In genomic region chr12:121781751-121782615, GRCh38 we compare ENCODE assay signal across 8 cellular contexts. TPM values are rescaled to one million over a fixed set of nuclear protein-coding genes. Genes with fewer than 3 reads are reported as not detected.
A peak's percentile ranks its signal among the peaks of the same experiment; 100 is the strongest.
DNase-seq lines count a peak whose midpoint lies in the region; ATAC-seq, FAIRE-seq and TF ChIP-seq lines count a peak whose summit lies in the region.

No MANE protein-coding gene starts in this region.

- dilution Hi-C loops in keratinocyte (cut with MboI; ENCODE audit: extremely low pct_ligation_motif_present, low sequenced_read_pairs) = no loop called here

- FAIRE-seq in keratinocyte (lab: Jason Lieb, UNC) = peak; percentile 5

- H3K9me1 ChIP-seq in keratinocyte (ENCODE audit: control insufficient read depth, extremely low read depth, insufficient read depth, low read length) = no peaks in the 10 kb centered on the region

- peak overlapping the region; percentile 26 to 78 (median 68); a peak in 21 of 22 replicates for H3K9ac ChIP-seq in BLaER1 treated with 17β-estradiol and CSF1 and Interleukin-3, amounts not matched to agents 10 nM and 100 nM
- peak overlapping the region; percentile 24 for H3K9ac ChIP-seq in keratinocyte (ENCODE audit: control insufficient read depth, extremely low read depth, insufficient read depth, low read length)

- ATAC-seq in GM19455 (IDR thresholded peaks at IDR 0.05; ENCODE audit: unreplicated experiment) (peak; percentile 49), upper lobe of right lung (no peak)

- no peak for TF ChIP-seq CTCF in keratinocyte (optimal IDR thresholded peaks at IDR 0.05 in 1 of 3, IDR thresholded peaks at IDR 0.05 in 1 of 3, conservative IDR thresholded peaks at IDR 0.05 in 1 of 3; ENCODE audit: extremely low read depth in 1 of 3, insufficient read depth in 2 of 3, low read length in 3 of 3)
- TF ChIP-seq CTCF in upper lobe of right lung (IDR thresholded peaks at IDR 0.05) = no peak

- H3K27me3 ChIP-seq in BLaER1 treated with 17β-estradiol and CSF1 and Interleukin-3, amounts not matched to agents 10 nM and 100 nM = no peaks in the 10 kb centered on the region
- H3K27me3 ChIP-seq in keratinocyte (ENCODE audit: control insufficient read depth, extremely low read depth, insufficient read depth, low read length) = no peaks in the 10 kb centered on the region
- H3K27me3 ChIP-seq in upper lobe of right lung = no peaks in the 10 kb centered on the region

- H4K20me1 ChIP-seq in BLaER1 treated with 17β-estradiol and CSF1 and Interleukin-3, amounts not matched to agents 10 nM and 100 nM = peaks cover 9 to 56% (median 20%) of the 10 kb centered on the region in 11 experiments; a peak in 18 of 22 replicates
- H4K20me1 ChIP-seq in keratinocyte (ENCODE audit: control insufficient read depth, extremely low read depth, insufficient read depth, low read length) = no peaks in the 10 kb centered on the region

- DNase-seq in LHCN-M2 (ENCODE audit: low read depth) = peak; percentile 63
- peak; percentile 63 for DNase-seq in activated naive CD4-positive, alpha-beta T cell treated with anti-CD3 and anti-CD28 coated beads, Interleukin-2, amount 50 U/mL, for 16 hours
- no peak for DNase-seq in keratinocyte (ENCODE audit: low read depth, low spot score)
- DNase-seq in upper lobe of right lung = no peak
- no peak for DNase-seq in NCI-H1930 (lab: John Stamatoyannopoulos, UW)
- no peak for DNase-seq in NCI-H2029 (lab: John Stamatoyannopoulos, UW)

- H3K4me2 ChIP-seq in BLaER1 treated with 17β-estradiol and CSF1 and Interleukin-3, amounts not matched to agents 10 nM and 100 nM = peak overlapping the region; percentile 70 to 95 (median 87)
- H3K4me2 ChIP-seq in keratinocyte (ENCODE audit: control insufficient read depth, extremely low read depth, insufficient read depth, low read depth, low read length) = peak overlapping the region; percentile 53

- intact Hi-C loops in upper lobe of right lung (cut with DNase I) = no loop called here

- no peaks in the 10 kb centered on the region for H3K9me3 ChIP-seq in BLaER1 treated with 17β-estradiol and CSF1 and Interleukin-3, amounts not matched to agents 10 nM and 100 nM (replicated peaks in 1 of 11)
- H3K9me3 ChIP-seq in keratinocyte (ENCODE audit: control insufficient read depth, low read depth, low read length) = no peaks in the 10 kb centered on the region
- no peaks in the 10 kb centered on the region for H3K9me3 ChIP-seq in upper lobe of right lung

- peaks cover 32 to 52% (median 43%) of the 10 kb centered on the region in 11 experiments for H3K36me3 ChIP-seq in BLaER1 treated with 17β-estradiol and CSF1 and Interleukin-3, amounts not matched to agents 10 nM and 100 nM
- peaks cover 0 to 6% of the 10 kb centered on the region in 2 experiments for H3K36me3 ChIP-seq in keratinocyte (ENCODE audit: control insufficient read depth in 2 of 2, extremely low read depth in 1 of 2, insufficient read depth in 2 of 2, low read length in 2 of 2)
- no peaks in the 10 kb centered on the region for H3K36me3 ChIP-seq in upper lobe of right lung

- H3K79me2 ChIP-seq in keratinocyte (ENCODE audit: control insufficient read depth, insufficient read depth, low read length) = no peaks in the 10 kb centered on the region

- no peak overlapping the region for H2AFZ ChIP-seq in keratinocyte (ENCODE audit: control insufficient read depth, low read length)

- H3K4me3 ChIP-seq in BLaER1 treated with 17β-estradiol and CSF1 and Interleukin-3, amounts not matched to agents 10 nM and 100 nM = peak overlapping the region; percentile 0 to 52 (median 35); a peak in 13 of 20 replicates
- H3K4me3 ChIP-seq in keratinocyte (ENCODE audit: control insufficient read depth in 2 of 3, extremely low read depth in 1 of 3, insufficient read depth in 2 of 3, low read depth in 1 of 3, low read length in 3 of 3) = no peak overlapping the region
- no peak overlapping the region for H3K4me3 ChIP-seq in upper lobe of right lung

- H3K27ac ChIP-seq in BLaER1 treated with 17β-estradiol and CSF1 and Interleukin-3, amounts not matched to agents 10 nM and 100 nM = peak overlapping the region; percentile 37 to 81 (median 75); a peak in 21 of 22 replicates
- H3K27ac ChIP-seq in keratinocyte (ENCODE audit: control insufficient read depth, insufficient read depth, low read length) = peak overlapping the region; percentile 42
- H3K27ac ChIP-seq in upper lobe of right lung = peak overlapping the region; percentile 6

- H3K4me1 ChIP-seq in BLaER1 treated with 17β-estradiol and CSF1 and Interleukin-3, amounts not matched to agents 10 nM and 100 nM = peaks cover 46 to 72% (median 61%) of the 10 kb centered on the region in 10 experiments
- H3K4me1 ChIP-seq in keratinocyte (ENCODE audit: control insufficient read depth, extremely low read depth, insufficient read depth, low read length) (peaks cover 31% of the 10 kb centered on the region), upper lobe of right lung (peaks cover 20% of the 10 kb centered on the region)

RNA-seq across cellular contexts. Expression of gene RHOF, which starts 11.5 kb away (rescaled TPM):
- total RNA-seq in LHCN-M2 (2014; rRNA removed) (1.8 and 2.5 TPM in 2 replicates), upper lobe of right lung (41.0 TPM)
- polyA plus RNA-seq in LHCN-M2 (2012) = 1.1 TPM
- polyA plus RNA-seq in keratinocyte = 2.8 to 4.3 TPM (median 4.1 TPM) in 3 replicates
- polyA plus RNA-seq in keratinocyte (2011; ENCODE audit: low read depth) = 3.3 TPM
- polyA plus RNA-seq in keratinocyte (2011; cell fraction: cytosol; rRNA removed) = 3.1 and 5.3 TPM in 2 replicates
- 4.8 and 5.9 TPM in 2 replicates for polyA plus RNA-seq in keratinocyte (2011; cell fraction: nucleus; rRNA removed)
- polyA plus RNA-seq in keratinocyte (2012; ENCODE audit: low replicate concordance) = 2.5 and 6.1 TPM in 2 replicates
- 7.0 to 7.7 TPM (median 7.7 TPM) in 3 replicates for polyA minus RNA-seq in keratinocyte
- polyA minus RNA-seq in keratinocyte (2011; cell fraction: cytosol; rRNA and poly(A)+ RNA removed) = 11.5 TPM
- 3.7 and 4.3 TPM in 2 replicates for polyA minus RNA-seq in keratinocyte (2011; cell fraction: nucleus; rRNA and poly(A)+ RNA removed)

RNA-seq across cellular contexts. Expression of gene SETD1B, which starts 21.8 kb away (rescaled TPM):
- total RNA-seq in LHCN-M2 (2014; rRNA removed) (2.2 and 2.9 TPM in 2 replicates), upper lobe of right lung (18.4 TPM)
- 4.1 TPM for polyA plus RNA-seq in LHCN-M2 (2012)
- 0.71 to 1.2 TPM (median 0.72 TPM) in 3 replicates for polyA plus RNA-seq in keratinocyte
- 2.3 TPM for polyA plus RNA-seq in keratinocyte (2011; ENCODE audit: low read depth)
- polyA plus RNA-seq in keratinocyte (2011; cell fraction: cytosol; rRNA removed) = 0.83 and 1.4 TPM in 2 replicates
- polyA plus RNA-seq in keratinocyte (2011; cell fraction: nucleus; rRNA removed) = 7.9 and 9.7 TPM in 2 replicates
- 5.2 and 6.0 TPM in 2 replicates for polyA plus RNA-seq in keratinocyte (2012; ENCODE audit: low replicate concordance)
- polyA minus RNA-seq in keratinocyte = 1.5 to 8.6 TPM (median 2.4 TPM) in 3 replicates
- polyA minus RNA-seq in keratinocyte (2011; cell fraction: cytosol; rRNA and poly(A)+ RNA removed) = 4.0 TPM
- polyA minus RNA-seq in keratinocyte (2011; cell fraction: nucleus; rRNA and poly(A)+ RNA removed) = 5.5 and 6.5 TPM in 2 replicates

Comparison
In these comparisons a context has a peak if more than half of its experiments do, and no peak if none do; other contexts are left out.
1. H3K27ac ChIP-seq: peak in every context shown above with its lines; median percentile 75 in BLaER1 treated with 17β-estradiol and CSF1 and Interleukin-3, amounts not matched to agents 10 nM and 100 nM; 42 in keratinocyte; 6 in upper lobe of right lung.
2. H3K4me3 ChIP-seq: peak in BLaER1 treated with 17β-estradiol and CSF1 and Interleukin-3, amounts not matched to agents 10 nM and 100 nM (10 of 10); none in keratinocyte (0 of 3) and upper lobe of right lung (single experiment).
3. DNase-seq: peak in LHCN-M2 (single experiment) and activated naive CD4-positive, alpha-beta T cell treated with anti-CD3 and anti-CD28 coated beads, Interleukin-2, amount 50 U/mL, for 16 hours (single experiment); none in keratinocyte (single experiment), upper lobe of right lung (single experiment), NCI-H1930 (0 of 2) and NCI-H2029 (single experiment).
4. RNA of gene RHOF, which starts 11.5 kb away (total RNA-seq): 41.0 TPM in upper lobe of right lung (single experiment); 1.8 to 2.5 TPM in LHCN-M2; every median in the first group is over 10 times any median in the second.